In genomic region chr19:4069331-4069959, GRCh38 we compare ENCODE assay signal across 10 cellular contexts. TPM values are rescaled to one million over a fixed set of nuclear protein-coding genes. Genes with fewer than 3 reads are reported as not detected.
DNase-seq lines count a peak whose midpoint lies in the region; ATAC-seq, FAIRE-seq and TF ChIP-seq lines count a peak whose summit lies in the region.
"Had no signal": no experiment of that assay in that cellular context is flagged by ENCODE, and none has a peak within 500 bp of the region (broad histone marks: within the 10 kb centered on the region; RNA-seq: fewer than 3 reads in every experiment).

No MANE protein-coding gene starts in this region.

- FAIRE-seq in A549 (lab: Jason Lieb, UNC), result no peak
- FAIRE-seq: D721Med had no signal

- TF ChIP-seq POLR2A in A549 (IDR thresholded peaks at IDR 0.05; ENCODE audit: low read length), result no peak
- no peak for TF ChIP-seq POLR2A in erythroblast (IDR thresholded peaks at IDR 0.05; ENCODE audit: low read length)

- no peaks in the 10 kb centered on the region for H3K36me3 ChIP-seq in HEK293 (ENCODE audit: control insufficient read depth in 2 of 2, insufficient read depth in 1 of 2, low read length in 2 of 2)
- H3K36me3 ChIP-seq in brain microvascular endothelial cell (replicated peaks), result no peaks in the 10 kb centered on the region

- H3K9me3 ChIP-seq in A549 (no peaks in the 10 kb centered on the region), HEK293 (ENCODE audit: control insufficient read depth, insufficient read depth, low read depth, low read length) (no peaks in the 10 kb centered on the region)

- H3K27ac ChIP-seq in A549, result no peak overlapping the region
- H3K27ac ChIP-seq in HEK293 (ENCODE audit: extremely low read depth, low read depth, low read length), result no peak overlapping the region
- H3K27ac ChIP-seq in brain microvascular endothelial cell, result no peak overlapping the region

- 82% methylated on average over 11 of the region's 12 CpGs for WGBS in A549 (ENCODE audit: missing lambda C conversion rate)

- DNase-seq in A549 (ENCODE audit: low read depth in 1 of 2, low spot score in 1 of 2), result no peak
- DNase-seq in activated CD4-positive, alpha-beta memory T cell treated with anti-CD3 and anti-CD28 coated beads, Interleukin-2, amount 10 ng/mL, durations not matched to agents 7 days and 5 days, result peak; percentile 84
- peak; percentile 48 for DNase-seq in left lobe of liver (ENCODE audit: low spot score)
- no peak for DNase-seq in brain microvascular endothelial cell
- DNase-seq in D341Med (ENCODE audit: low spot score), result no peak
- DNase-seq in erythroblast (lab: John Stamatoyannopoulos, UW), result no peak
- DNase-seq in cerebellar nuclear complex (lab: John Stamatoyannopoulos, UW), result no peak
- DNase-seq: NCI-H1436 treated with DMSO at 0.1 percent for 48 hours had no signal

- H3K27me3 Mint-ChIP-seq in activated CD4-positive, alpha-beta memory T cell treated with anti-CD3 and anti-CD28 coated beads, Interleukin-2, amount 10 ng/mL, durations not matched to agents 7 days and 5 days, result no peaks in the 10 kb centered on the region

- CTCF ChIA-PET in A549 (lab: Yijun Ruan, JAX) (no interaction called here), HEK293 (lab: Yijun Ruan, JAX) (no interaction called here)
- CTCF ChIA-PET in activated CD4-positive, alpha-beta memory T cell treated with anti-CD3 and anti-CD28 coated beads, Interleukin-2, amount 10 ng/mL, durations not matched to agents 7 days and 5 days (lab: Charles Lee), result interaction anchor here (0.6 to 1.2 kb wide), 2 partner anchors 10 to 81 kb away, joined by 3 to 4 read pairs; no protein-coding TSS in a partner anchor

- H3K27ac Mint-ChIP-seq in activated CD4-positive, alpha-beta memory T cell treated with anti-CD3 and anti-CD28 coated beads, Interleukin-2, amount 10 ng/mL, durations not matched to agents 7 days and 5 days, result peak overlapping the region; percentile 87

- POLR2A ChIA-PET in A549 (lab: Yijun Ruan, JAX) (no interaction called here), HEK293 (lab: Yijun Ruan, JAX) (no interaction called here)
- POLR2A ChIA-PET in activated CD4-positive, alpha-beta memory T cell treated with anti-CD3 and anti-CD28 coated beads, Interleukin-2, amount 10 ng/mL, durations not matched to agents 7 days and 5 days (lab: Charles Lee), result interaction anchor here (1.1 to 2.5 kb wide), 4 partner anchors 9 to 46 kb away, joined by 4 to 9 read pairs (median 6); no protein-coding TSS in a partner anchor

- TF ChIP-seq RAD21 in A549 (conservative IDR thresholded peaks at IDR 0.05 in 1 of 2, IDR thresholded peaks at IDR 0.05 in 1 of 2), result no peak

- TF ChIP-seq CTCF in A549 (IDR thresholded peaks at IDR 0.05) (no peak), HEK293 (tag by site-specific recombination; IDR thresholded peaks at IDR 0.05) (no peak), brain microvascular endothelial cell (IDR thresholded peaks at IDR 0.05; ENCODE audit: low read depth, low read length, missing control alignments) (no peak)

- H3K4me1 Mint-ChIP-seq in activated CD4-positive, alpha-beta memory T cell treated with anti-CD3 and anti-CD28 coated beads, Interleukin-2, amount 10 ng/mL, durations not matched to agents 7 days and 5 days, result peaks cover 27% of the 10 kb centered on the region

- no peaks in the 10 kb centered on the region for H3K9me3 Mint-ChIP-seq in activated CD4-positive, alpha-beta memory T cell treated with anti-CD3 and anti-CD28 coated beads, Interleukin-2, amount 10 ng/mL, durations not matched to agents 7 days and 5 days

- no peak overlapping the region for H3K4me3 ChIP-seq in A549
- no peak overlapping the region for H3K4me3 ChIP-seq in HEK293 (ENCODE audit: low read depth, low read length)
- no peak overlapping the region for H3K4me3 ChIP-seq in brain microvascular endothelial cell (ENCODE audit: low read depth, low read length)

- peak overlapping the region; percentile 78 for H3K4me3 Mint-ChIP-seq in activated CD4-positive, alpha-beta memory T cell treated with anti-CD3 and anti-CD28 coated beads, Interleukin-2, amount 10 ng/mL, durations not matched to agents 7 days and 5 days

- no peaks in the 10 kb centered on the region for H3K27me3 ChIP-seq in brain microvascular endothelial cell (replicated peaks)

- ATAC-seq in A549 (no peak), left lobe of liver (no peak)

- H3K36me3 Mint-ChIP-seq in activated CD4-positive, alpha-beta memory T cell treated with anti-CD3 and anti-CD28 coated beads, Interleukin-2, amount 10 ng/mL, durations not matched to agents 7 days and 5 days (ENCODE audit: low read depth), result no peaks in the 10 kb centered on the region

- H3K4me2 ChIP-seq in A549, result no peak overlapping the region

- no peak for TF ChIP-seq EP300 in A549 (IDR thresholded peaks at IDR 0.05)

- H3K4me1 ChIP-seq in A549, result peaks cover 7% of the 10 kb centered on the region
- H3K4me1 ChIP-seq in HEK293 (ENCODE audit: control insufficient read depth, insufficient read depth, low read length), result no peaks in the 10 kb centered on the region; the same call in 1 of the 2 replicates

- in situ Hi-C loops in brain microvascular endothelial cell (cut with HindIII; ENCODE audit: low pct_ligation_motif_present, low sequenced_read_pairs), result no loop called here

TF ChIP-seq in A549, 52 proteins besides CTCF, POLR2A, EP300 and RAD21:
- TF ChIP-seq HDAC2 (IDR thresholded peaks at IDR 0.05) (peak; percentile 50; the same call in 1 of the 2 replicates), MAFK (IDR thresholded peaks at IDR 0.05; ENCODE audit: partially characterized antibody) (no peak), ZFP36 (IDR thresholded peaks at IDR 0.05; ENCODE audit: borderline replicate concordance, partially characterized antibody) (peak; percentile 84), ZSCAN20 (CRISPR knock-in tag; IDR thresholded peaks at IDR 0.05) (no peak), HOXB5 (CRISPR knock-in tag; IDR thresholded peaks at IDR 0.05) (no peak)
TF ChIP-seq in A549: peak in this region for 2.

TF ChIP-seq in HEK293, 187 proteins besides CTCF, POLR2A, EP300 and RAD21:
- TF ChIP-seq KLF8 (tag by site-specific recombination; IDR thresholded peaks at IDR 0.05), result 0 out of 2 replicates have a peak, but pooled peaks have one; percentile 22
- peak; percentile 88; the same call in 1 of the 2 replicates for TF ChIP-seq ZNF768 (tag by site-specific recombination; IDR thresholded peaks at IDR 0.05)
- no peak for TF ChIP-seq PBX3 (CRISPR knock-in tag; IDR thresholded peaks at IDR 0.05)
- TF ChIP-seq PRDM6 (tag by site-specific recombination; IDR thresholded peaks at IDR 0.05), result no peak
- no peak for TF ChIP-seq RBAK (tag by site-specific recombination; IDR thresholded peaks at IDR 0.05)
TF ChIP-seq in HEK293: peak in this region for 2.

RNA-seq across cellular contexts. Expression of gene ZBTB7A, which starts 2.7 kb away (rescaled TPM):
- polyA plus RNA-seq in A549 (2011; rRNA removed) (2.2 and 2.3 TPM in 2 replicates), A549 (2017; fragmentation: RNase III; extraction: RNeasy Plus Mini Kit Qiagen cat#74134 plus additional on column Dnase treatment) (10.2 to 11.6 TPM (median 11.4 TPM) in 3 replicates)
- 7.0 and 12.5 TPM in 2 replicates for polyA plus RNA-seq in A549 (2012; cell fraction: cytosol; rRNA removed)
- polyA plus RNA-seq in A549 (2012; cell fraction: nucleus; rRNA removed), result 15.8 and 26.9 TPM in 2 replicates
- 2.6 and 3.7 TPM in 2 replicates for polyA minus RNA-seq in A549 (2011; rRNA and poly(A)+ RNA removed)
- 10 to 100 TPM; 53.1 to 53.5 TPM for total RNA-seq in activated CD4-positive, alpha-beta memory T cell treated with anti-CD3 and anti-CD28 coated beads, Interleukin-2, amount 10 ng/mL, durations not matched to agents 7 days and 5 days
- 33.3 TPM for total RNA-seq in left lobe of liver

RNA-seq across cellular contexts. Expression of gene MAP2K2, which starts 54.5 kb away (rescaled TPM):
- polyA plus RNA-seq in A549 (2011; rRNA removed), result 40.4 and 41.7 TPM in 2 replicates
- polyA plus RNA-seq in A549 (2012; cell fraction: cytosol; rRNA removed), result 129 and 151 TPM in 2 replicates
- polyA plus RNA-seq in A549 (2012; cell fraction: nucleus; rRNA removed), result 146 and 171 TPM in 2 replicates
- 98.5 to 116 TPM (median 115 TPM) in 3 replicates for polyA plus RNA-seq in A549 (2017; fragmentation: RNase III; extraction: RNeasy Plus Mini Kit Qiagen cat#74134 plus additional on column Dnase treatment)
- 51.6 and 58.5 TPM in 2 replicates for polyA minus RNA-seq in A549 (2011; rRNA and poly(A)+ RNA removed)
- 100 to 1,000 TPM; 186 to 202 TPM for total RNA-seq in activated CD4-positive, alpha-beta memory T cell treated with anti-CD3 and anti-CD28 coated beads, Interleukin-2, amount 10 ng/mL, durations not matched to agents 7 days and 5 days
- total RNA-seq in left lobe of liver, result 63.1 TPM

Comparison
In these comparisons a context has a peak if more than half of its experiments do, and no peak if none do; other contexts are left out.
1. DNase-seq: peak in activated CD4-positive, alpha-beta memory T cell treated with anti-CD3 and anti-CD28 coated beads, Interleukin-2, amount 10 ng/mL, durations not matched to agents 7 days and 5 days (single experiment) and left lobe of liver (single experiment); none in A549 (0 of 2), brain microvascular endothelial cell (single experiment), D341Med (single experiment), erythroblast (0 of 2) and cerebellar nuclear complex (0 of 2).